In the genomic region with DNA sequence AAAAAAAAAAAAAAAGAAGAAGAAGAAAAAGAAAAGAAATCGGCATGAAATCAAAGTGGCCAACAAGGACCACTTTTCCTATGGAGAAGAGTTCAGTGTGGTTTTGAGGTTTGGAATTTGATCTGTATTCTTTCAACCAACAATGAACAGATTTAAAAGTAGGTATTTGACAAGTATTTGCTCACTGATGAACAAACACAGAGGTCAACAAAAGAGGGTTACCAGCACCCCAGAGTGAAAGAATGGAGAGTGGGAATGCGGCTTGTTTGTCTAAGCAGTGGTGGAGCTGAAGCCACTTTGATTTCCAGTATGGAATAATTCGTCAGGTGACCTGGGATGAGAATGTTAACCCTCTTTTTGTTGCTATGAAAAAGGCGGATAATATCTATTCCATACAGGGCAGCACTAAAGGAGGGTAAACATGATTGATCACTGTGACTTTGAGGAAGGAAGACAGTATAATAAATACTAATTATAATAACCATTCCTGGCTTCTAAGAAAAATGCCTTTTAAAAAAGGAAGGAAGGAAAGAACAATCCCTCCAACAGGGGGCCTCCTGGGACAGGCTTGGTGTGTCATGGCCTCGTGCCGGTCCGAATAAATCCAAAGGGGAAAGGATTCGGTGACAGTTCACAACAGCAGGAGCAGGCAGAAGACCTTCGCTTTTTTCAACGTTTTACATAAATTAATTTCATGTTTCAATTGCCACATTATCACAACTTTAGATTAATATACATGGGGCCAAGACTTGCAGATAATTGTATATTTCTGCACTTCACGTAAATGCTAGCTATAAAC, we compare ENCODE assay signal across 9 cellular contexts. TPM values are rescaled to one million over a fixed set of nuclear protein-coding genes. Genes with fewer than 3 reads are reported as not detected.
DNase-seq lines count a peak whose midpoint lies in the region; ATAC-seq, FAIRE-seq and TF ChIP-seq lines count a peak whose summit lies in the region.
"Had no signal": no experiment of that assay in that cellular context is flagged by ENCODE, and none has a peak within 500 bp of the region (broad histone marks: within the 10 kb centered on the region; RNA-seq: fewer than 3 reads in every experiment).

No MANE protein-coding gene starts in this region.

- peaks cover 7% of the 10 kb centered on the region for H3K27me3 ChIP-seq in bronchial epithelial cell (ENCODE audit: control insufficient read depth, insufficient read depth, low read length)

- TF ChIP-seq CTCF in bronchial epithelial cell (IDR thresholded peaks at IDR 0.05; ENCODE audit: insufficient read depth, low read length, severe bottlenecking) (peak; percentile 39), coronary artery (IDR thresholded peaks at IDR 0.05) (no peak)

- no peak overlapping the region for H3K27ac Mint-ChIP-seq in activated naive CD8-positive, alpha-beta T cell treated with anti-CD3 and anti-CD28 coated beads, Interleukin-2, amount 50 U/mL, for 24 hours

- FAIRE-seq in bronchial epithelial cell (lab: Jason Lieb, UNC): no peak

- no peak for ATAC-seq in GM19328 (IDR thresholded peaks at IDR 0.05; ENCODE audit: unreplicated experiment)
- ATAC-seq in activated naive CD8-positive, alpha-beta T cell treated with anti-CD3 and anti-CD28 coated beads, Interleukin-2, amount 50 U/mL, for 24 hours: no peak

- DNase-seq in ELR (ENCODE audit: low read depth) (peak; percentile 66), NCI-H2029 (lab: John Stamatoyannopoulos, UW) (peak; percentile 36), bronchial epithelial cell (ENCODE audit: low read depth) (peak; percentile 27), myocyte (ENCODE audit: low read depth) (peak; percentile 51), coronary artery (ENCODE audit: low spot score) (no peak)
- DNase-seq in stimulated activated CD4-positive, alpha-beta T cell treated with anti-CD3 and anti-CD28 coated beads, Interleukin-12 subunit alpha, Interleukin-12 subunit beta, amount 100 ng/mL, for 4 hours: no peak
- no peak for DNase-seq in activated naive CD8-positive, alpha-beta T cell treated with anti-CD3 and anti-CD28 coated beads, Interleukin-2, amount 50 U/mL, for 24 hours
- DNase-seq: activated CD4-positive, CD25-positive, alpha-beta regulatory T cell treated with anti-CD3 and anti-CD28 coated beads, Interleukin-2, amount 50 U/mL, for 72 hours had no signal

- no peaks in the 10 kb centered on the region for H3K4me1 Mint-ChIP-seq in activated naive CD8-positive, alpha-beta T cell treated with anti-CD3 and anti-CD28 coated beads, Interleukin-2, amount 50 U/mL, for 24 hours

- H3K4me3 ChIP-seq in bronchial epithelial cell (ENCODE audit: low read depth, low read length) (no peak overlapping the region), coronary artery (no peak overlapping the region)

- no peak overlapping the region for H3K27ac ChIP-seq in coronary artery

- no peaks in the 10 kb centered on the region for H3K36me3 Mint-ChIP-seq in activated naive CD8-positive, alpha-beta T cell treated with anti-CD3 and anti-CD28 coated beads, Interleukin-2, amount 50 U/mL, for 24 hours (ENCODE audit: low read depth)

- H3K36me3 ChIP-seq in bronchial epithelial cell (ENCODE audit: control insufficient read depth, insufficient read depth, low read length): no peaks in the 10 kb centered on the region

- no peaks in the 10 kb centered on the region for H3K9me3 Mint-ChIP-seq in activated naive CD8-positive, alpha-beta T cell treated with anti-CD3 and anti-CD28 coated beads, Interleukin-2, amount 50 U/mL, for 24 hours

- H3K4me3 Mint-ChIP-seq in activated naive CD8-positive, alpha-beta T cell treated with anti-CD3 and anti-CD28 coated beads, Interleukin-2, amount 50 U/mL, for 24 hours: no peak overlapping the region

- peaks cover 19% of the 10 kb centered on the region for H3K27me3 Mint-ChIP-seq in activated naive CD8-positive, alpha-beta T cell treated with anti-CD3 and anti-CD28 coated beads, Interleukin-2, amount 50 U/mL, for 24 hours

RNA-seq across cellular contexts. Expression of a gene that starts 37.2 kb away (rescaled TPM):
- total RNA-seq in bronchial epithelial cell (0.26 TPM in 2 replicates), myocyte (6.0 and 6.9 TPM in 2 replicates)
- 6.6 TPM for polyA plus RNA-seq in myocyte (2012)

Comparison
In these comparisons a context has a peak if more than half of its experiments do, and no peak if none do; other contexts are left out.
1. DNase-seq: peak in ELR (single experiment), NCI-H2029 (single experiment), bronchial epithelial cell (single experiment) and myocyte (single experiment); none in coronary artery (single experiment), stimulated activated CD4-positive, alpha-beta T cell treated with anti-CD3 and anti-CD28 coated beads, Interleukin-12 subunit alpha, Interleukin-12 subunit beta, amount 100 ng/mL, for 4 hours (single experiment) and activated naive CD8-positive, alpha-beta T cell treated with anti-CD3 and anti-CD28 coated beads, Interleukin-2, amount 50 U/mL, for 24 hours (single experiment).